In the genomic region with DNA sequence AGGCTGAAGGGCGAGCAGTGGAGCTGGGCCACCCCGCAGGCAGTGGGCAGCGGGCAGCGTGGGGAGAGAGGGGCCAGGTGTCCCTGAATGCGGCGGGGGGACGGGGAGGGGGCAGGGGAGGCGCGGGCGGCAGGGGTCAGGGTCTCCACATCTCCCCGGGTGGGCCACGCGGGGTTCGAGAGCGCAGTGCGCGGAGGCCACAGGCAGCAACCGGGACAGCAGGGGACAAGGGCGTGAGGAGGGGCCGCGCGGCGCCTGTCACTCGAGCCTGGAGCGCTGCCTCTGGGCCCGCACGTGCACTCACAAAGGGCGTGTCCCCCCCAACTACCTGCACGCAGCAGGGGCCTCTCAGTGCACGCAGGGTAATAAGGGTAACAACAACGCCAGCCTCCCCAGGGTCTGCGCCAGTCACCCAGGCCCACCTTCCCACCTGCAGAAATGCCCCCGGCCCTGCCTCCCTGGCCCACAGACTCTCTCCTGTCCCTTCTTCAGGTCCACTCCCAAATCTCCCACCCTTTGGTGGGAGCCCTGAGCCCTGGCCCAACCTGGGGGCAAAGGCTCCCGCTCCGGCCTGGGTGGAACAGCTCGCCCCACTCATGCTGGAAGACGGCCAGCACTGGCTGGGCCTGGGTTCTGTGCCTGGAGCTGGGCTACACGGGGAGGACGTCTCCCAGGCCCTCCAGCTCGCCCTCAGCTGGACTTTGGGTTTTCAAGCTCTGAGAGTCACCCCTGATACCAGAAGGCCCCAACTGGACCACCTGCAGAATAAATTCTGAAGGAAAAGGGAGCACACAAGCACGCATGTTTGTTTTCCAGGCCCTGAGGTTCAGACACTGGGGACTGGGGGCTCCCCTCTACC, we compare ENCODE assay signal across 1 cellular context.
TF ChIP-seq lines count a peak whose summit lies in the region.

No MANE protein-coding gene starts in this region.

TF ChIP-seq in SK-N-SH, 30 proteins besides CTCF, POLR2A, EP300 and RAD21 (continued from another document):
- TF ChIP-seq YY1 (IDR thresholded peaks at IDR 0.05; ENCODE audit: low read depth) (no peak), NFIC (IDR thresholded peaks at IDR 0.05; ENCODE audit: borderline replicate concordance) (no peak), RXRA (IDR thresholded peaks at IDR 0.05; ENCODE audit: borderline replicate concordance, low read depth) (no peak)
